In genomic region chr2:162475661-162476060, GRCh38 we compare ENCODE assay signal across 12 cellular contexts.
A peak's percentile ranks its signal among the peaks of the same experiment; 100 is the strongest.
DNase-seq lines count a peak whose midpoint lies in the region; ATAC-seq and TF ChIP-seq lines count a peak whose summit lies in the region.
"Had no signal": no experiment of that assay in that cellular context is flagged by ENCODE, and none has a peak within 500 bp of the region (broad histone marks: within the 10 kb centered on the region; RNA-seq: fewer than 3 reads in every experiment).

No MANE protein-coding gene starts in this region.

- no peaks in the 10 kb centered on the region for H3F3A ChIP-seq in neural progenitor cell (ENCODE audit: low read depth)

- H3K36me3 Mint-ChIP-seq in neural progenitor cell (peaks cover 2% of the 10 kb centered on the region), endothelial cell (ENCODE audit: low read depth, unreplicated experiment) (peaks cover 4% of the 10 kb centered on the region)
- H3K36me3 Mint-ChIP-seq: CD8-positive, alpha-beta memory T cell; natural killer cell had no signal

- H3K4me3 ChIP-seq in neural progenitor cell (no peak overlapping the region), ascending aorta (no peak overlapping the region)
- H3K4me3 ChIP-seq: adrenal gland had no signal

- H3K9me3 Mint-ChIP-seq in neural progenitor cell (peaks cover 8% of the 10 kb centered on the region), endothelial cell (ENCODE audit: unreplicated experiment) (peaks cover 4% of the 10 kb centered on the region)

- no peaks in the 10 kb centered on the region for H3K79me2 ChIP-seq in neural progenitor cell (ENCODE audit: low read depth)

- H4K20me1 ChIP-seq in neural progenitor cell (ENCODE audit: low read depth), result no peaks in the 10 kb centered on the region

- TF ChIP-seq CTCF in neural progenitor cell (IDR thresholded peaks at IDR 0.05) (no peak), endothelial cell (IDR thresholded peaks at IDR 0.05; ENCODE audit: unreplicated experiment) (no peak), ascending aorta (IDR thresholded peaks at IDR 0.05) (no peak), GM10266 (IDR thresholded peaks at IDR 0.05; ENCODE audit: control insufficient read depth, insufficient read depth, low read depth, missing control alignments) (no peak)

- no peaks in the 10 kb centered on the region for H3K27me3 ChIP-seq in neural progenitor cell
- no peaks in the 10 kb centered on the region for H3K27me3 ChIP-seq in ascending aorta
- H3K27me3 ChIP-seq: adrenal gland had no signal

- H3K27ac ChIP-seq in neural progenitor cell, result peak overlapping the region; percentile 9
- H3K27ac ChIP-seq in ascending aorta, result no peak overlapping the region
- H3K27ac ChIP-seq: adrenal gland had no signal

- no peaks in the 10 kb centered on the region for H3K36me3 ChIP-seq in neural progenitor cell
- no peaks in the 10 kb centered on the region for H3K36me3 ChIP-seq in ascending aorta
- H3K36me3 ChIP-seq: adrenal gland had no signal

- no peaks in the 10 kb centered on the region for H3K27me3 Mint-ChIP-seq in neural progenitor cell (ENCODE audit: insufficient read depth, low read depth)
- peaks cover 1% of the 10 kb centered on the region for H3K27me3 Mint-ChIP-seq in endothelial cell (ENCODE audit: unreplicated experiment)
- H3K27me3 Mint-ChIP-seq: CD8-positive, alpha-beta memory T cell had no signal

- H3K27ac Mint-ChIP-seq in neural progenitor cell, result no peak overlapping the region
- H3K27ac Mint-ChIP-seq in endothelial cell (ENCODE audit: unreplicated experiment), result no peak overlapping the region
- H3K27ac Mint-ChIP-seq: CD8-positive, alpha-beta memory T cell; natural killer cell had no signal

- H3K4me1 Mint-ChIP-seq in neural progenitor cell (peaks cover 8% of the 10 kb centered on the region), endothelial cell (ENCODE audit: unreplicated experiment) (peaks cover 11% of the 10 kb centered on the region)
- H3K4me1 Mint-ChIP-seq: CD8-positive, alpha-beta memory T cell; natural killer cell had no signal

- no peak overlapping the region for H2AFZ ChIP-seq in neural progenitor cell (replicated peaks)

- no peak overlapping the region for H3K4me3 Mint-ChIP-seq in neural progenitor cell
- no peak overlapping the region for H3K4me3 Mint-ChIP-seq in endothelial cell (ENCODE audit: unreplicated experiment)
- H3K4me3 Mint-ChIP-seq: CD8-positive, alpha-beta memory T cell; natural killer cell had no signal

- H3K4me2 ChIP-seq in neural progenitor cell, result peak overlapping the region; percentile 31

- peak; percentile 95 for DNase-seq in NCI-H1105 treated with DMSO at 0.1 percent for 48 hours (lab: John Stamatoyannopoulos, UW)
- peak; percentile 36 for DNase-seq in amniotic epithelial cell (ENCODE audit: low read depth)
- peak; percentile 65 for DNase-seq in neural progenitor cell (ENCODE audit: low spot score)
- no peak for DNase-seq in endothelial cell (ENCODE audit: low spot score)
- DNase-seq in ascending aorta (ENCODE audit: low spot score in 2 of 2), result no peak
- DNase-seq in D341Med (ENCODE audit: low spot score), result no peak
- no peak for DNase-seq in GM10266 (ENCODE audit: extremely low spot score)
- DNase-seq: adrenal gland; CD8-positive, alpha-beta memory T cell; natural killer cell; NCI-H526 treated with DMSO at 0.1 percent for 48 hours had no signal

- peaks cover 3% of the 10 kb centered on the region for H3K4me1 ChIP-seq in neural progenitor cell
- peaks cover 0 to 4% of the 10 kb centered on the region in 2 donors for H3K4me1 ChIP-seq in ascending aorta
- H3K4me1 ChIP-seq: adrenal gland had no signal

- H3K9ac ChIP-seq in neural progenitor cell, result no peak overlapping the region

- intact Hi-C loops in ascending aorta (cut with DNase I), result no loop called here

- H3K9me3 ChIP-seq in neural progenitor cell (ENCODE audit: low read depth) (no peaks in the 10 kb centered on the region), ascending aorta (no peaks in the 10 kb centered on the region)
- H3K9me3 ChIP-seq: adrenal gland had no signal

- peak; percentile 55 for ATAC-seq in GM18861 (IDR thresholded peaks at IDR 0.05; ENCODE audit: unreplicated experiment)
- ATAC-seq: natural killer cell had no signal

Comparison
In these comparisons a context has a peak if more than half of its experiments do, and no peak if none do; other contexts are left out.
1. DNase-seq: peak in NCI-H1105 treated with DMSO at 0.1 percent for 48 hours (single experiment), amniotic epithelial cell (single experiment) and neural progenitor cell (single experiment); none in endothelial cell (single experiment), ascending aorta (0 of 2), D341Med (single experiment) and GM10266 (single experiment).